8 cellular contexts compared by ENCODE assay signal in genomic region chr7:601573-602340, GRCh38.
DNase-seq lines count a peak whose midpoint lies in the region; FAIRE-seq and TF ChIP-seq lines count a peak whose summit lies in the region.

No MANE protein-coding gene starts in this region.

- no peak overlapping the region for H3K4me3 ChIP-seq in kidney (ENCODE audit: low read length in 2 of 2)

- intact Hi-C loops in activated T-helper 1 cell treated with anti-CD3 and anti-CD28 coated beads, Interleukin-12 subunit alpha, Interleukin-12 subunit beta, Interleukin-2, Interleukin-4 antibody, amounts not matched to agents 30 ng/mL and 10 ng/mL and 1 ng/mL, durations not matched to agents 14 hours and 24 hours and 36 hours (cut with micrococcal nuclease) = loop anchor here (1.0 to 10.0 kb wide), 7 partner anchors 17 to 275 kb away; partner anchors contain the start of genes DNAAF5, GET4 and SUN1
- intact Hi-C loops in kidney (cut with DNase I) = no loop called here

- no peak for TF ChIP-seq CTCF in kidney (IDR thresholded peaks at IDR 0.05; ENCODE audit: borderline replicate concordance, extremely low read depth, insufficient read depth)

- no peaks in the 10 kb centered on the region for H3K27me3 Mint-ChIP-seq in IgD-negative memory B cell
- H3K27me3 Mint-ChIP-seq in activated T-helper 1 cell treated with anti-CD3 and anti-CD28 coated beads, Interleukin-12 subunit alpha, Interleukin-12 subunit beta, Interleukin-2, Interleukin-4 antibody, amounts not matched to agents 30 ng/mL and 10 ng/mL and 1 ng/mL, durations not matched to agents 14 hours and 24 hours and 36 hours (ENCODE audit: insufficient read depth) = no peaks in the 10 kb centered on the region

- no peaks in the 10 kb centered on the region for H3K9me3 ChIP-seq in kidney (ENCODE audit: control insufficient read depth in 1 of 2, low read length in 2 of 2)

- peaks cover 0 to 4% (median 2%) of the 10 kb centered on the region in 3 donors for H3K9me3 Mint-ChIP-seq in IgD-negative memory B cell
- H3K9me3 Mint-ChIP-seq in activated T-helper 1 cell treated with anti-CD3 and anti-CD28 coated beads, Interleukin-12 subunit alpha, Interleukin-12 subunit beta, Interleukin-2, Interleukin-4 antibody, amounts not matched to agents 30 ng/mL and 10 ng/mL and 1 ng/mL, durations not matched to agents 14 hours and 24 hours and 36 hours = no peaks in the 10 kb centered on the region

- H3K9ac ChIP-seq in kidney (ENCODE audit: low read length in 2 of 2) = no peak overlapping the region

- peak overlapping the region; percentile 73 to 87 (median 80) for H3K4me3 Mint-ChIP-seq in IgD-negative memory B cell
- H3K4me3 Mint-ChIP-seq in activated T-helper 1 cell treated with anti-CD3 and anti-CD28 coated beads, Interleukin-12 subunit alpha, Interleukin-12 subunit beta, Interleukin-2, Interleukin-4 antibody, amounts not matched to agents 30 ng/mL and 10 ng/mL and 1 ng/mL, durations not matched to agents 14 hours and 24 hours and 36 hours = peak overlapping the region; percentile 59

- no peaks in the 10 kb centered on the region for H3K36me3 Mint-ChIP-seq in IgD-negative memory B cell
- peaks cover 12% of the 10 kb centered on the region for H3K36me3 Mint-ChIP-seq in activated T-helper 1 cell treated with anti-CD3 and anti-CD28 coated beads, Interleukin-12 subunit alpha, Interleukin-12 subunit beta, Interleukin-2, Interleukin-4 antibody, amounts not matched to agents 30 ng/mL and 10 ng/mL and 1 ng/mL, durations not matched to agents 14 hours and 24 hours and 36 hours (ENCODE audit: low read depth)

- H3K27ac ChIP-seq in kidney (ENCODE audit: low read depth in 2 of 2, low read length in 2 of 2) = peak overlapping the region; percentile 61 to 88

- DNase-seq in GM19239 (ENCODE audit: insufficient read length, low spot score) (peak; percentile 71), kidney (peak; percentile 90), HT-29 (ENCODE audit: low spot score) (no peak), NCI-H2227 (lab: John Stamatoyannopoulos, UW; ENCODE audit: unreplicated experiment) (no peak), Ammon's horn (ENCODE audit: low spot score) (no peak)
- DNase-seq in activated T-helper 1 cell treated with anti-CD3 and anti-CD28 coated beads, Interleukin-12 subunit alpha, Interleukin-12 subunit beta, Interleukin-2, Interleukin-4 antibody, amounts not matched to agents 30 ng/mL and 10 ng/mL and 1 ng/mL, durations not matched to agents 14 hours and 24 hours and 36 hours (ENCODE audit: low spot score) = peak; percentile 72
- peak; percentile 74 for DNase-seq in stimulated activated CD8-positive, alpha-beta memory T cell treated with anti-CD3 and anti-CD28 coated beads, Interleukin-12 subunit alpha, Interleukin-12 subunit beta, amount 100 ng/mL, for 1 hour (ENCODE audit: low read depth)

- peak overlapping the region in 2 of 3 donors; percentile 85 to 97 for H3K27ac Mint-ChIP-seq in IgD-negative memory B cell
- H3K27ac Mint-ChIP-seq in activated T-helper 1 cell treated with anti-CD3 and anti-CD28 coated beads, Interleukin-12 subunit alpha, Interleukin-12 subunit beta, Interleukin-2, Interleukin-4 antibody, amounts not matched to agents 30 ng/mL and 10 ng/mL and 1 ng/mL, durations not matched to agents 14 hours and 24 hours and 36 hours = peak overlapping the region; percentile 86

- FAIRE-seq in GM19239 (lab: Jason Lieb, UNC) = peak; percentile 89
- no peak for FAIRE-seq in kidney (lab: Jason Lieb, UNC)

- H3K4me1 Mint-ChIP-seq in IgD-negative memory B cell = peaks cover 17 to 22% (median 20%) of the 10 kb centered on the region in 3 donors
- H3K4me1 Mint-ChIP-seq in activated T-helper 1 cell treated with anti-CD3 and anti-CD28 coated beads, Interleukin-12 subunit alpha, Interleukin-12 subunit beta, Interleukin-2, Interleukin-4 antibody, amounts not matched to agents 30 ng/mL and 10 ng/mL and 1 ng/mL, durations not matched to agents 14 hours and 24 hours and 36 hours (ENCODE audit: low read depth) = peaks cover 45% of the 10 kb centered on the region

- peaks cover 0 to 15% of the 10 kb centered on the region in 2 donors for H3K4me1 ChIP-seq in kidney (ENCODE audit: control insufficient read depth in 1 of 2, insufficient read depth in 1 of 2, low read depth in 1 of 2, low read length in 2 of 2)

- no peaks in the 10 kb centered on the region for H3K36me3 ChIP-seq in kidney (ENCODE audit: control insufficient read depth in 1 of 2, insufficient read depth in 2 of 2, low read length in 2 of 2)

Comparison
In these comparisons a context has a peak if more than half of its experiments do, and no peak if none do; other contexts are left out.
1. DNase-seq: peak in GM19239 (single experiment), activated T-helper 1 cell treated with anti-CD3 and anti-CD28 coated beads, Interleukin-12 subunit alpha, Interleukin-12 subunit beta, Interleukin-2, Interleukin-4 antibody, amounts not matched to agents 30 ng/mL and 10 ng/mL and 1 ng/mL, durations not matched to agents 14 hours and 24 hours and 36 hours (single experiment), kidney (single experiment) and stimulated activated CD8-positive, alpha-beta memory T cell treated with anti-CD3 and anti-CD28 coated beads, Interleukin-12 subunit alpha, Interleukin-12 subunit beta, amount 100 ng/mL, for 1 hour (single experiment); none in HT-29 (single experiment), NCI-H2227 (single experiment) and Ammon's horn (single experiment).